ENCODE assay signal across 21 cellular contexts in the genomic region with DNA sequence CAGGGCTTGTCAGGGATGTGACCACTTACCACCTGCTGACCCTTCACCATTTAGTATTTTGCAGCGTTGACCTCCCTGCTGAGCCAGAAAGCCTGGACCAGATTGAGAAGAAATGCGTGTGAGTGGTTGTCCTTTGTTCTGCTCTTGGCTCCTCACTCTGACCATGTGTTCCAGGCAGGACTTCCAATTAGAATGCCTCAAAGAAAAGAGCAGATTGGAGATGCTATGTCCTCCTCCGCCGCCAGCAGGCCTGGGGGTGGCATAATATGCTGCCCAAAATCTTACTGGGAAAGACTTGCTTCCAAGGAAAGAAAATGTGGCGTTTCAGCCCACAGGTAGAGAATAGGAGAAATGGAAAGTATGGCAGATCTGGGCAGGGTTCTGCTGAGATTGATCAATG.
"Had no signal": no experiment of that assay in that cellular context is flagged by ENCODE, and none has a peak within 500 bp of the region (broad histone marks: within the 10 kb centered on the region; RNA-seq: fewer than 3 reads in every experiment).

No MANE protein-coding gene starts in this region.

- DNase-seq: activated CD8-positive, alpha-beta memory T cell treated with anti-CD3 and anti-CD28 coated beads for 24 hours; activated naive CD4-positive, alpha-beta T cell; activated naive CD8-positive, alpha-beta T cell treated with anti-CD3 and anti-CD28 coated beads for 36 hours; amniotic stem cell; endodermal cell; foreskin keratinocyte; left ventricle myocardium inferior; mammary epithelial cell; ovary; right lobe of liver; stimulated activated CD4-positive, alpha-beta T cell treated with anti-CD3 and anti-CD28 coated beads, Interleukin-4, amount 100 ng/mL, for 24 hours; T-helper 1 cell; T1000; testis; upper lobe of left lung had no signal

- H3K4me2 ChIP-seq: smooth muscle cell had no signal

- H3K27ac ChIP-seq: epithelial cell of prostate, foreskin keratinocyte, left ventricle myocardium inferior, ovary, right lobe of liver, testis, upper lobe of left lung had no signal

- H3K36me3 ChIP-seq: left ventricle myocardium inferior, ovary, right lobe of liver, upper lobe of left lung had no signal

- H3K9me3 ChIP-seq: left ventricle myocardium inferior, ovary, right lobe of liver, testis, upper lobe of left lung had no signal

- H3K4me1 ChIP-seq: foreskin keratinocyte, left ventricle myocardium inferior, right lobe of liver, testis, upper lobe of left lung had no signal

- H3K27me3 ChIP-seq: foreskin keratinocyte, ovary, right lobe of liver, testis, upper lobe of left lung had no signal

- ATAC-seq: activated CD4-positive, CD25-positive, alpha-beta regulatory T cell treated with anti-CD3 and anti-CD28 coated beads, Interleukin-2, amount 50 U/mL, for 24 hours; activated T-helper 17 cell treated with anti-CD3 and anti-CD28 coated beads, Interleukin-2, amount 50 U/mL, for 72 hours; foreskin keratinocyte; right lobe of liver; stimulated activated effector memory CD8-positive, alpha-beta T cell treated with anti-CD3 and anti-CD28 coated beads, Interleukin-12 subunit alpha, Interleukin-12 subunit beta, amount 100 ng/mL, for 72 hours had no signal

- H3K4me3 ChIP-seq: left ventricle myocardium inferior, ovary, right lobe of liver, smooth muscle cell, testis, upper lobe of left lung had no signal

- FAIRE-seq: colon had no signal
